Comparison of ENCODE assay signal across 17 cellular contexts in genomic region chr16:30484887-30485286, GRCh38. TPM values are rescaled to one million over a fixed set of nuclear protein-coding genes. Genes with fewer than 3 reads are reported as not detected.
"Had no signal": no experiment of that assay in that cellular context is flagged by ENCODE, and none has a peak within 500 bp of the region (broad histone marks: within the 10 kb centered on the region; RNA-seq: fewer than 3 reads in every experiment).

No MANE protein-coding gene starts in this region.

- H3K27ac Mint-ChIP-seq: neural progenitor cell had no signal

- H3K9me3 Mint-ChIP-seq: activated T-helper 17 cell treated with anti-CD3 and anti-CD28 coated beads, Interleukin-2, amount 50 U/mL, for 72 hours; neural progenitor cell had no signal

- H3K4me2 ChIP-seq: neural progenitor cell had no signal

- H3K27me3 Mint-ChIP-seq: activated T-helper 17 cell treated with anti-CD3 and anti-CD28 coated beads, Interleukin-2, amount 50 U/mL, for 72 hours had no signal

- H2AFZ ChIP-seq: neural progenitor cell had no signal

- H3K27ac ChIP-seq: cardiac muscle cell, coronary artery, gastroesophageal sphincter, neural progenitor cell, pancreas, thyroid gland, uterus had no signal

- H3K9me3 ChIP-seq: gastroesophageal sphincter, pancreas, thyroid gland, uterus had no signal

- FAIRE-seq: pancreas, TTC549 had no signal

- H3K36me3 ChIP-seq: cardiac muscle cell, gastroesophageal sphincter, neural progenitor cell, pancreas, thyroid gland, uterus had no signal

- H3K36me3 Mint-ChIP-seq: neural progenitor cell had no signal

- H3K9ac ChIP-seq: neural progenitor cell had no signal

- ATAC-seq: activated T-helper 17 cell treated with anti-CD3 and anti-CD28 coated beads, Interleukin-2, amount 50 U/mL, for 72 hours; gastroesophageal sphincter; left ventricle myocardium superior; pancreas; SK-N-SH treated with all-trans-retinoic acid at 6 μM for 48 hours had no signal

- H3K4me3 Mint-ChIP-seq: activated T-helper 17 cell treated with anti-CD3 and anti-CD28 coated beads, Interleukin-2, amount 50 U/mL, for 72 hours; neural progenitor cell had no signal

- H3K27me3 ChIP-seq: cardiac muscle cell, neural progenitor cell, pancreas, thyroid gland, uterus had no signal

- H3K4me1 ChIP-seq: gastroesophageal sphincter, pancreas, uterus had no signal

- H3K4me3 ChIP-seq: cardiac muscle cell, coronary artery, gastroesophageal sphincter, neural progenitor cell, pancreas, thyroid gland, uterus had no signal

- DNase-seq: activated CD4-positive, CD25-positive, alpha-beta regulatory T cell; activated CD8-positive, alpha-beta memory T cell treated with anti-CD3 and anti-CD28 coated beads, Interleukin-2, amount 50 U/mL, for 4 hours; effector CD8-positive, alpha-beta T cell; islet precursor cell; left ventricle myocardium superior; mesenchymal stem cell; pancreas; T-helper 2 cell; uterus had no signal

RNA-seq across cellular contexts. Expression of gene ITGAL, which starts 12.3 kb away (rescaled TPM):
- total RNA-seq: cardiac muscle cell had no signal
- polyA plus RNA-seq: cardiac muscle cell had no signal
